Comparison of ENCODE assay signal across 1 cellular context in the genomic region with DNA sequence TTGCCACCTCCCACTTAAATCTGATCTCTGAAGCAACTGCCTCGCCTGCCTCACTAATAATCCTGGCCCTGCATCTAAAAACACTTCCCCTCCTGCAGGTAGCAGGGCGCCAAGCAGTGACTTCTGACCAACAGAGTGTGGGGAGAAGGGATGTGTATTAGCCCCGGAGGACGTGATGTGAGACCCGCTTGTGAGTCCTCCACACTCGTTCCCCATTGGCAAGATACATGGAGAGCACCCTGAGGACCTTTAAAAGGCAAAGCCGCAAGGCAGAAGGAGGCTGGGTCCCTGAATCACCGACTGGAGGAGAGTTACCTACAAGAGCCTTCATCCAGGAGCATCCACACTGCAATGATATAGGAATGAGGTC.
TF ChIP-seq lines count a peak whose summit lies in the region.

No MANE protein-coding gene starts in this region.

TF ChIP-seq in K562, 482 proteins besides CTCF, POLR2A, EP300 and RAD21:
- TF ChIP-seq POLR2AphosphoS2 (IDR thresholded peaks at IDR 0.05; ENCODE audit: low read length) = 0 out of 2 replicates have a peak, but pooled peaks have one; percentile 26
- TF ChIP-seq, protein P1, sequence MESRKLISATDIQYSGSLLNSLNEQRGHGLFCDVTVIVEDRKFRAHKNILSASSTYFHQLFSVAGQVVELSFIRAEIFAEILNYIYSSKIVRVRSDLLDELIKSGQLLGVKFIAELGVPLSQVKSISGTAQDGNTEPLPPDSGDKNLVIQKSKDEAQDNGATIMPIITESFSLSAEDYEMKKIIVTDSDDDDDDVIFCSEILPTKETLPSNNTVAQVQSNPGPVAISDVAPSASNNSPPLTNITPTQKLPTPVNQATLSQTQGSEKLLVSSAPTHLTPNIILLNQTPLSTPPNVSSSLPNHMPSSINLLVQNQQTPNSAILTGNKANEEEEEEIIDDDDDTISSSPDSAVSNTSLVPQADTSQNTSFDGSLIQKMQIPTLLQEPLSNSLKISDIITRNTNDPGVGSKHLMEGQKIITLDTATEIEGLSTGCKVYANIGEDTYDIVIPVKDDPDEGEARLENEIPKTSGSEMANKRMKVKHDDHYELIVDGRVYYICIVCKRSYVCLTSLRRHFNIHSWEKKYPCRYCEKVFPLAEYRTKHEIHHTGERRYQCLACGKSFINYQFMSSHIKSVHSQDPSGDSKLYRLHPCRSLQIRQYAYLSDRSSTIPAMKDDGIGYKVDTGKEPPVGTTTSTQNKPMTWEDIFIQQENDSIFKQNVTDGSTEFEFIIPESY (CRISPR knock-in tag; IDR thresholded peaks at IDR 0.05) = peak; percentile 13; the same call in 1 of the 2 replicates
- no peak for TF ChIP-seq HCFC1 (IDR thresholded peaks at IDR 0.05; ENCODE audit: low read depth, low read length)
